Comparison of ENCODE assay signal across 8 cellular contexts in genomic region chr16:69397821-69398521, GRCh38. TPM values are rescaled to one million over a fixed set of nuclear protein-coding genes. Genes with fewer than 3 reads are reported as not detected.
DNase-seq lines count a peak whose midpoint lies in the region; ATAC-seq and TF ChIP-seq lines count a peak whose summit lies in the region.

No MANE protein-coding gene starts in this region.

- 41 to 60% (median 53%) methylated on average over 6 of the region's 6 CpGs for WGBS in spleen, 5 donors

- peaks cover 8 to 46% (median 23%) of the 10 kb centered on the region in 6 donors for H3K4me1 ChIP-seq in spleen

- peak overlapping the region; percentile 39 to 79 (median 70) for H3K27ac ChIP-seq in spleen

- intact Hi-C loops in spleen (cut with DNase I; ENCODE audit: low total_unique reads): loop anchor here (10.0 kb wide), 3 partner anchors 167 to 357 kb away; partner anchors contain the start of genes NFAT5 and NOB1

- H3K27me3 ChIP-seq in spleen (replicated peaks in 1 of 7): no peaks in the 10 kb centered on the region

- in situ Hi-C loops in astrocyte of the spinal cord (cut with HindIII; ENCODE audit: low sequenced_read_pairs): no loop called here

- H3K36me3 ChIP-seq in spleen: no peaks in the 10 kb centered on the region

- H3K9me3 ChIP-seq in spleen: no peaks in the 10 kb centered on the region

- peak; percentile 86 for DNase-seq in EL
- no peak for DNase-seq in LNCaP clone FGC (ENCODE audit: low read depth)
- DNase-seq in astrocyte of the spinal cord (ENCODE audit: low read depth, low spot score): peak; percentile 81
- DNase-seq in iPS-NIHi7 (ENCODE audit: extremely low spot score): peak; percentile 74
- DNase-seq in spleen: no peak
- no peak for DNase-seq in NCI-H146 (lab: John Stamatoyannopoulos, UW)
- no peak for DNase-seq in activated CD4-positive, alpha-beta T cell treated with anti-CD3 and anti-CD28 coated beads, Interleukin-2, amount 50 U/mL, for 48 hours

- no peak for TF ChIP-seq POLR2A in spleen (IDR thresholded peaks at IDR 0.05)

- no peak for ATAC-seq in GM21528 (IDR thresholded peaks at IDR 0.05; ENCODE audit: low FRiP score, unreplicated experiment)

- TF ChIP-seq CTCF in LNCaP clone FGC (IDR thresholded peaks at IDR 0.05; ENCODE audit: control insufficient read depth, extremely low read depth, insufficient read depth): 0 out of 2 replicates have a peak, but pooled peaks have one; percentile 3
- TF ChIP-seq CTCF in astrocyte of the spinal cord (IDR thresholded peaks at IDR 0.05; ENCODE audit: low read depth, low read length): peak; percentile 77
- peak in 10 of 11 experiments; percentile 13 to 72 (median 56) for TF ChIP-seq CTCF in spleen (IDR thresholded peaks at IDR 0.05 in 8 of 11, conservative IDR thresholded peaks at IDR 0.05 in 3 of 11)

- H3K4me3 ChIP-seq in LNCaP clone FGC (ENCODE audit: low read depth, low read length) (no peak overlapping the region), astrocyte of the spinal cord (ENCODE audit: low read depth, low read length) (no peak overlapping the region), spleen (no peak overlapping the region)

RNA-seq across cellular contexts. Expression of gene TERF2, which starts 12.2 kb away (rescaled TPM):
- total RNA-seq in spleen: 10 to 100 TPM; 24.2 to 42.3 (median 32.5) TPM
- 10 to 100 TPM; 10.4 to 15.0 (median 13.1) TPM for polyA plus RNA-seq in spleen

RNA-seq across cellular contexts. Expression of gene CYB5B, which starts 26.4 kb away (rescaled TPM):
- total RNA-seq in spleen: 10 to 100 TPM; 45.2 to 80.5 (median 71.3) TPM
- polyA plus RNA-seq in spleen: 10 to 100 TPM; 36.8 to 61.8 (median 53.3) TPM

RNA-seq across cellular contexts. Expression of gene TMED6, which starts 46.4 kb away (rescaled TPM):
- total RNA-seq in spleen: 1 to 10 TPM in 4 of 7 donors, under 1 TPM in 1, not detected in 2; 0.85 to 5.2 (median 1.7) TPM
- 1 to 10 TPM in 1 of 3 donors, under 1 TPM in 2; 0.59 to 1.2 (median 0.99) TPM for polyA plus RNA-seq in spleen

RNA-seq across cellular contexts. Expression of gene NIP7, which starts 58.4 kb away (rescaled TPM):
- total RNA-seq in spleen: 10 to 100 TPM; 10.2 to 25.0 (median 20.0) TPM
- polyA plus RNA-seq in spleen: 10 to 100 TPM; 14.0 to 20.6 (median 16.9) TPM

RNA-seq across cellular contexts. Expression of gene COG8, which starts 58.6 kb away (rescaled TPM):
- 10 to 100 TPM; 29.9 to 54.3 (median 38.4) TPM for total RNA-seq in spleen
- polyA plus RNA-seq in spleen: 10 to 100 TPM; 13.8 to 21.5 (median 14.5) TPM

Comparison
In these comparisons a context has a peak if more than half of its experiments do, and no peak if none do; other contexts are left out.
1. DNase-seq: peak in EL (single experiment), astrocyte of the spinal cord (single experiment) and iPS-NIHi7 (single experiment); none in LNCaP clone FGC (single experiment), spleen (single experiment), NCI-H146 (single experiment) and activated CD4-positive, alpha-beta T cell treated with anti-CD3 and anti-CD28 coated beads, Interleukin-2, amount 50 U/mL, for 48 hours (0 of 2).
2. CTCF ChIP-seq: peak in every context shown above with its lines; median percentile 77 in astrocyte of the spinal cord; 56 in spleen; 3 in LNCaP clone FGC.